16 cellular contexts compared by ENCODE assay signal in genomic region chr11:95157824-95158223, GRCh38.
DNase-seq lines count a peak whose midpoint lies in the region; ATAC-seq and TF ChIP-seq lines count a peak whose summit lies in the region.
"Had no signal": no experiment of that assay in that cellular context is flagged by ENCODE, and none has a peak within 500 bp of the region (broad histone marks: within the 10 kb centered on the region; RNA-seq: fewer than 3 reads in every experiment).

No MANE protein-coding gene starts in this region.

- H3K4me2 ChIP-seq in smooth muscle cell, result no peak overlapping the region
- H3K4me2 ChIP-seq: KMS-11 had no signal

- H3K36me3 ChIP-seq in CD8-positive, alpha-beta memory T cell (ENCODE audit: insufficient read depth, low read length), result no peaks in the 10 kb centered on the region
- H3K36me3 ChIP-seq in smooth muscle cell (ENCODE audit: low read depth), result no peaks in the 10 kb centered on the region
- H3K36me3 ChIP-seq: SJCRH30 had no signal

- H3K4me3 ChIP-seq in CD8-positive, alpha-beta memory T cell (ENCODE audit: low read length), result no peak overlapping the region
- no peak overlapping the region for H3K4me3 ChIP-seq in smooth muscle cell
- H3K4me3 ChIP-seq: SJCRH30 had no signal

- H3K27me3 Mint-ChIP-seq in CD8-positive, alpha-beta memory T cell, result no peaks in the 10 kb centered on the region
- no peaks in the 10 kb centered on the region for H3K27me3 Mint-ChIP-seq in T-helper 17 cell
- H3K27me3 Mint-ChIP-seq in effector memory CD8-positive, alpha-beta T cell, result no peaks in the 10 kb centered on the region
- H3K27me3 Mint-ChIP-seq: B cell, brain, progenitor cell of endocrine pancreas had no signal

- H3K4me3 Mint-ChIP-seq in CD8-positive, alpha-beta memory T cell, result peak overlapping the region in 2 of 7 donors; percentile 1 to 6
- no peak overlapping the region for H3K4me3 Mint-ChIP-seq in T-helper 17 cell
- peak overlapping the region in 1 of 2 donors; percentile 14 for H3K4me3 Mint-ChIP-seq in effector memory CD8-positive, alpha-beta T cell
- H3K4me3 Mint-ChIP-seq: B cell had no signal

- H2AFZ ChIP-seq in smooth muscle cell (ENCODE audit: low read depth), result no peak overlapping the region

- no peak for TF ChIP-seq CTCF in smooth muscle cell (IDR thresholded peaks at IDR 0.05; ENCODE audit: borderline replicate concordance, insufficient read depth, poor library complexity, severe bottlenecking)

- DNase-seq in CD8-positive, alpha-beta memory T cell, result no peak
- DNase-seq in T-helper 17 cell, result no peak
- DNase-seq in effector memory CD8-positive, alpha-beta T cell, result no peak
- no peak for DNase-seq in smooth muscle cell (lab: John Stamatoyannopoulos, UW; ENCODE audit: unreplicated experiment)
- DNase-seq in NCI-H1048 (lab: John Stamatoyannopoulos, UW), result no peak
- no peak for DNase-seq in NCI-H510A treated with DMSO at 0.1 percent for 48 hours (lab: John Stamatoyannopoulos, UW)
- DNase-seq in OCI-M2 (lab: John Stamatoyannopoulos, UW; ENCODE audit: unreplicated experiment), result no peak
- DNase-seq: DMS53, NCI-H1417 treated with DMSO at 0.1 percent for 48 hours, SJCRH30, T1000 had no signal

- no peaks in the 10 kb centered on the region for H3K79me2 ChIP-seq in smooth muscle cell (ENCODE audit: low read depth)

- peak overlapping the region in 7 of 8 donors; percentile 3 to 78 (median 67) for H3K27ac Mint-ChIP-seq in CD8-positive, alpha-beta memory T cell
- H3K27ac Mint-ChIP-seq in T-helper 17 cell, result peak overlapping the region; percentile 3
- H3K27ac Mint-ChIP-seq in effector memory CD8-positive, alpha-beta T cell, result peak overlapping the region; percentile 52 to 77
- H3K27ac Mint-ChIP-seq: B cell had no signal

- peaks cover 17% of the 10 kb centered on the region for H3F3A ChIP-seq in smooth muscle cell (ENCODE audit: low read depth)

- no peaks in the 10 kb centered on the region for H3K9me3 ChIP-seq in CD8-positive, alpha-beta memory T cell (ENCODE audit: low read length)
- no peaks in the 10 kb centered on the region for H3K9me3 ChIP-seq in T-helper 17 cell (ENCODE audit: control insufficient read depth, low read length, poor library complexity, severe bottlenecking)
- H3K9me3 ChIP-seq in smooth muscle cell (replicated peaks; ENCODE audit: low read depth), result no peaks in the 10 kb centered on the region
- H3K9me3 ChIP-seq: SJCRH30 had no signal

- POLR2A ChIA-PET in CD8-positive, alpha-beta memory T cell (lab: Charles Lee), result no interaction called here

- H3K27me3 ChIP-seq in CD8-positive, alpha-beta memory T cell (ENCODE audit: insufficient read depth, low read length, poor library complexity, severe bottlenecking), result no peaks in the 10 kb centered on the region
- H3K27me3 ChIP-seq in smooth muscle cell (ENCODE audit: low read depth), result no peaks in the 10 kb centered on the region
- H3K27me3 ChIP-seq: SJCRH30 had no signal

- no peak for ATAC-seq in T-helper 17 cell
- ATAC-seq in effector memory CD8-positive, alpha-beta T cell (replicated peaks), result peak; percentile 57
- no peak for ATAC-seq in HG03095 (IDR thresholded peaks at IDR 0.05; ENCODE audit: unreplicated experiment)

- H3K27ac ChIP-seq in CD8-positive, alpha-beta memory T cell (ENCODE audit: low read depth, low read length), result no peak overlapping the region
- H3K27ac ChIP-seq in smooth muscle cell (ENCODE audit: low read depth), result peak overlapping the region; percentile 67
- H3K27ac ChIP-seq: KMS-11, SJCRH30 had no signal

- H3K4me1 ChIP-seq in CD8-positive, alpha-beta memory T cell (ENCODE audit: insufficient read depth, low read length), result peaks cover 27% of the 10 kb centered on the region
- H3K4me1 ChIP-seq in smooth muscle cell (ENCODE audit: low read depth), result peaks cover 7% of the 10 kb centered on the region

- 95% methylated on average over 1 of the region's 1 CpG for WGBS in smooth muscle cell (ENCODE audit: low lambda C conversion rate)

- H4K20me1 ChIP-seq in smooth muscle cell (ENCODE audit: low read depth), result no peaks in the 10 kb centered on the region

- H3K36me3 Mint-ChIP-seq in CD8-positive, alpha-beta memory T cell, result peaks cover 5 to 12% (median 6%) of the 10 kb centered on the region in 3 donors
- peaks cover 4% of the 10 kb centered on the region for H3K36me3 Mint-ChIP-seq in T-helper 17 cell (ENCODE audit: low read depth)
- no peaks in the 10 kb centered on the region for H3K36me3 Mint-ChIP-seq in effector memory CD8-positive, alpha-beta T cell (ENCODE audit: insufficient read depth)
- H3K36me3 Mint-ChIP-seq: brain had no signal

- CTCF ChIA-PET in CD8-positive, alpha-beta memory T cell (lab: Charles Lee), result interaction anchor here (1.2 to 14.5 kb wide), 3 partner anchors 10 to 605 kb away, joined by 4 to 335 read pairs (median 4); no protein-coding TSS in a partner anchor

- no peaks in the 10 kb centered on the region for H3K9me3 Mint-ChIP-seq in CD8-positive, alpha-beta memory T cell
- H3K9me3 Mint-ChIP-seq in effector memory CD8-positive, alpha-beta T cell, result no peaks in the 10 kb centered on the region

- peaks cover 31 to 41% (median 36%) of the 10 kb centered on the region in 3 donors for H3K4me1 Mint-ChIP-seq in CD8-positive, alpha-beta memory T cell
- peaks cover 31% of the 10 kb centered on the region for H3K4me1 Mint-ChIP-seq in T-helper 17 cell
- peaks cover 24 to 25% of the 10 kb centered on the region in 2 donors for H3K4me1 Mint-ChIP-seq in effector memory CD8-positive, alpha-beta T cell (ENCODE audit: low read depth in 2 of 2)

- no peak overlapping the region for H3K9ac ChIP-seq in smooth muscle cell (ENCODE audit: low read depth)
- H3K9ac ChIP-seq: KMS-11 had no signal

Comparison
In these comparisons a context has a peak if more than half of its experiments do, and no peak if none do; other contexts are left out.
1. H3K27ac Mint-ChIP-seq: peak in every context shown above with its lines; median percentile 67 in CD8-positive, alpha-beta memory T cell; 64 in effector memory CD8-positive, alpha-beta T cell; 3 in T-helper 17 cell.